In the genomic region with DNA sequence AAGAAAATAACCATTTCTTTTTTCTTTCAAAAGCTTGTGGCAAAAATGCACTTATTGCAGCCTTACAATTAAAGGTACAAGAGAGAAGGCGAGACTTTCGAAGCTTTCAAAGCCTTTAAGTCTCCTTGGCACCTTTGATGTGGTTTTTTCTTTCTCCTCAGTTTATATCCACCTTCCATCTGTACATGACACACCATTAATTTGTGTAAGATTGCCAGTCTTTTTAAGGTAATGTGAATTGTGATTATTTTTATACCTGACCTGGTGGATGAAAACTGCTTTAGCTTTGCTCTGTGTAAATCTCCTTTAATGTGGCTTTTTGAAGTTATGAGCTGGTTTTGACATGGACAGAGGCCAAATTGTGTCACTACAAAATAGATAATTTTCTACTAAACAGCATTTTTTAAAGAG, we compare ENCODE assay signal across 20 cellular contexts.
A peak's percentile ranks its signal among the peaks of the same experiment; 100 is the strongest.
DNase-seq lines count a peak whose midpoint lies in the region; ATAC-seq, FAIRE-seq and TF ChIP-seq lines count a peak whose summit lies in the region.
"Had no signal": no experiment of that assay in that cellular context is flagged by ENCODE, and none has a peak within 500 bp of the region (broad histone marks: within the 10 kb centered on the region; RNA-seq: fewer than 3 reads in every experiment).

No MANE protein-coding gene starts in this region.

- H3K9me3 ChIP-seq in heart right ventricle: peaks cover 0 to 6% (median 1%) of the 10 kb centered on the region in 11 donors
- H3K9me3 ChIP-seq: HAP-1 had no signal

- DNase-seq in H54 (ENCODE audit: insufficient read length, low spot score) (no peak), amniotic epithelial cell (ENCODE audit: low read depth) (peak; percentile 12), choroid plexus epithelial cell (ENCODE audit: low read depth) (peak; percentile 26), SHP77 treated with DMSO at 0.1 percent for 48 hours (lab: John Stamatoyannopoulos, UW) (no peak), NCI-H1417 (lab: John Stamatoyannopoulos, UW) (no peak), heart right ventricle (no peak)
- DNase-seq: ACHN; Calu3; CD4-positive, CD25-positive, alpha-beta regulatory T cell; DMS 273 treated with DMSO at 0.1 percent for 48 hours; EL; GOT3; HFFc6 had no signal

- H3K4me3 ChIP-seq in choroid plexus epithelial cell (ENCODE audit: low read depth, low read length) (no peak overlapping the region), heart right ventricle (no peak overlapping the region)
- H3K4me3 ChIP-seq: BLaER1 treated with 17β-estradiol and CSF1 and Interleukin-3, amounts not matched to agents 10 nM and 100 nM; HAP-1 had no signal

- TF ChIP-seq CTCF in choroid plexus epithelial cell (conservative IDR thresholded peaks at IDR 0.05; ENCODE audit: low read depth, low read length) (no peak), nephron (IDR thresholded peaks at IDR 0.05; ENCODE audit: unreplicated experiment in 3 of 3) (no peak), heart right ventricle (IDR thresholded peaks at IDR 0.05) (no peak)

- TF ChIP-seq POLR2A in H54 (IDR thresholded peaks at IDR 0.05; ENCODE audit: low read depth, low read length): no peak

- peaks cover 0 to 28% (median 10%) of the 10 kb centered on the region in 9 donors for H3K4me1 ChIP-seq in heart right ventricle

- peaks cover 7% of the 10 kb centered on the region for H3K9me3 Mint-ChIP-seq in nephron
- H3K9me3 Mint-ChIP-seq: HFFc6 had no signal

- no peak for ATAC-seq in GM21367 (IDR thresholded peaks at IDR 0.05; ENCODE audit: unreplicated experiment)
- ATAC-seq in heart right ventricle: no peak

- WGBS in heart right ventricle, 2 donors: 97 to 98% methylated on average over 2 of the region's 2 CpGs

- H3K27ac ChIP-seq in heart right ventricle: no peak overlapping the region
- H3K27ac ChIP-seq: BLaER1 treated with 17β-estradiol and CSF1 and Interleukin-3, amounts not matched to agents 10 nM and 100 nM; HL-60 had no signal

- H3K36me3 Mint-ChIP-seq in nephron (ENCODE audit: low read depth): peaks cover 23% of the 10 kb centered on the region

- H3K27me3 Mint-ChIP-seq in nephron (ENCODE audit: low read depth): no peaks in the 10 kb centered on the region
- H3K27me3 Mint-ChIP-seq: CD4-positive, CD25-positive, alpha-beta regulatory T cell had no signal

- intact Hi-C loops in heart right ventricle (cut with DNase I): no loop called here

- no peaks in the 10 kb centered on the region for H3K27me3 ChIP-seq in heart right ventricle
- H3K27me3 ChIP-seq: BLaER1 treated with 17β-estradiol and CSF1 and Interleukin-3, amounts not matched to agents 10 nM and 100 nM had no signal

- peaks cover 0 to 12% (median 0%) of the 10 kb centered on the region in 9 donors for H3K36me3 ChIP-seq in heart right ventricle
- H3K36me3 ChIP-seq: HAP-1 had no signal

- H3K4me1 Mint-ChIP-seq in nephron: peaks cover 23% of the 10 kb centered on the region

- H3K4me3 Mint-ChIP-seq in nephron: no peak overlapping the region
- H3K4me3 Mint-ChIP-seq: CD4-positive, CD25-positive, alpha-beta regulatory T cell; HFFc6 had no signal

- peak; percentile 57 for FAIRE-seq in H54 (lab: Jason Lieb, UNC)
- FAIRE-seq: G401.6, GM12892 had no signal

- H3K27ac Mint-ChIP-seq in nephron: peak overlapping the region; percentile 24 to 83 (median 25)
- H3K27ac Mint-ChIP-seq: CD4-positive, CD25-positive, alpha-beta regulatory T cell; HFFc6 had no signal

Comparison
In these comparisons a context has a peak if more than half of its experiments do, and no peak if none do; other contexts are left out.
1. DNase-seq: peak in amniotic epithelial cell (single experiment) and choroid plexus epithelial cell (single experiment); none in H54 (single experiment), SHP77 treated with DMSO at 0.1 percent for 48 hours (single experiment), NCI-H1417 (0 of 3) and heart right ventricle (0 of 2).